ENCODE assay signal across 19 cellular contexts in genomic region chr4:19030536-19030935, GRCh38.
"Had no signal": no experiment of that assay in that cellular context is flagged by ENCODE, and none has a peak within 500 bp of the region (broad histone marks: within the 10 kb centered on the region; RNA-seq: fewer than 3 reads in every experiment).

No MANE protein-coding gene starts in this region.

- H3K27me3 Mint-ChIP-seq: activated T-cell treated with anti-CD3 and anti-CD28 coated beads, Interleukin-2, amount 50 U/mL, for 24 hours; activated T-helper 17 cell treated with anti-CD3 and anti-CD28 coated beads, Interleukin-2, amount 50 U/mL, for 72 hours; stimulated activated memory B cell treated with anti-CD40 and anti-IgM and Interleukin-4, amounts not matched to agents 10 μg/mL and 1 μg/mL and 100 μg/mL, for 72 hours had no signal

- H3K4me3 Mint-ChIP-seq: activated T-cell treated with anti-CD3 and anti-CD28 coated beads, Interleukin-2, amount 50 U/mL, for 24 hours; activated T-helper 17 cell treated with anti-CD3 and anti-CD28 coated beads, Interleukin-2, amount 50 U/mL, for 72 hours; stimulated activated memory B cell treated with anti-CD40 and anti-IgM and Interleukin-4, amounts not matched to agents 10 μg/mL and 1 μg/mL and 100 μg/mL, for 72 hours had no signal

- H3K27ac ChIP-seq: ascending aorta, breast epithelium, heart right ventricle, sigmoid colon, upper lobe of left lung had no signal

- FAIRE-seq: endometrium, kidney had no signal

- H3K36me3 Mint-ChIP-seq: stimulated activated memory B cell treated with anti-CD40 and anti-IgM and Interleukin-4, amounts not matched to agents 10 μg/mL and 1 μg/mL and 100 μg/mL, for 72 hours had no signal

- DNase-seq: activated CD4-positive, alpha-beta T cell treated with anti-CD3 and anti-CD28 coated beads for 1 hour; activated T-cell treated with anti-CD3 and anti-CD28 coated beads, Interleukin-2, amount 50 U/mL, for 24 hours; foreskin fibroblast; heart right ventricle; kidney; left ventricle myocardium superior; mucosa of descending colon; sigmoid colon; stimulated activated CD4-positive, alpha-beta T cell treated with anti-CD3 and anti-CD28 coated beads, Interleukin-15, amount 100 ng/mL, for 24 hours; T-helper 1 cell; T-helper 9 cell; upper lobe of left lung had no signal

- H3K4me3 ChIP-seq: ascending aorta, breast epithelium, heart right ventricle, mucosa of descending colon, sigmoid colon, smooth muscle cell, upper lobe of left lung had no signal

- H3K9me3 Mint-ChIP-seq: stimulated activated memory B cell treated with anti-CD40 and anti-IgM and Interleukin-4, amounts not matched to agents 10 μg/mL and 1 μg/mL and 100 μg/mL, for 72 hours had no signal

- H3K36me3 ChIP-seq: ascending aorta, breast epithelium, heart right ventricle, sigmoid colon, upper lobe of left lung had no signal

- H3K9me3 ChIP-seq: ascending aorta, breast epithelium, heart right ventricle, mucosa of descending colon, sigmoid colon, upper lobe of left lung had no signal

- H3K4me1 Mint-ChIP-seq: activated T-helper 17 cell treated with anti-CD3 and anti-CD28 coated beads, Interleukin-2, amount 50 U/mL, for 72 hours; stimulated activated memory B cell treated with anti-CD40 and anti-IgM and Interleukin-4, amounts not matched to agents 10 μg/mL and 1 μg/mL and 100 μg/mL, for 72 hours had no signal

- ATAC-seq: activated naive CD4-positive, alpha-beta T cell treated with anti-CD3 and anti-CD28 coated beads, Interleukin-2, amount 50 U/mL, for 72 hours; activated T-helper 17 cell treated with anti-CD3 and anti-CD28 coated beads, Interleukin-2, amount 50 U/mL, for 72 hours; heart right ventricle; left ventricle myocardium superior; mucosa of descending colon; stimulated activated memory B cell treated with anti-CD40 and anti-IgM and Interleukin-4, amounts not matched to agents 10 μg/mL and 1 μg/mL and 100 μg/mL, for 72 hours had no signal

- H3K4me1 ChIP-seq: ascending aorta, breast epithelium, heart right ventricle had no signal

- H3K27ac Mint-ChIP-seq: activated naive CD4-positive, alpha-beta T cell treated with anti-CD3 and anti-CD28 coated beads, Interleukin-2, amount 50 U/mL, for 72 hours; activated T-cell treated with anti-CD3 and anti-CD28 coated beads, Interleukin-2, amount 50 U/mL, for 24 hours; activated T-helper 17 cell treated with anti-CD3 and anti-CD28 coated beads, Interleukin-2, amount 50 U/mL, for 72 hours; stimulated activated memory B cell treated with anti-CD40 and anti-IgM and Interleukin-4, amounts not matched to agents 10 μg/mL and 1 μg/mL and 100 μg/mL, for 72 hours had no signal

- H3K27me3 ChIP-seq: ascending aorta, breast epithelium, heart right ventricle, sigmoid colon, upper lobe of left lung had no signal
